Comparison of ENCODE assay signal across 1 cellular context in genomic region chr14:93035917-93036651, GRCh38.
TF ChIP-seq lines count a peak whose summit lies in the region.

No MANE protein-coding gene starts in this region.

TF ChIP-seq in HepG2, 621 proteins besides CTCF, POLR2A, EP300 and RAD21 (continued from another document and continues in another):
- TF ChIP-seq NFAT5 (CRISPR knock-in tag; IDR thresholded peaks at IDR 0.05) (no peak), CERS6 (CRISPR knock-in tag; IDR thresholded peaks at IDR 0.05) (no peak), SP5 (CRISPR knock-in tag; IDR thresholded peaks at IDR 0.05; ENCODE audit: borderline replicate concordance, low read depth) (peak; percentile 94), ZBTB42 (CRISPR knock-in tag; IDR thresholded peaks at IDR 0.05) (no peak), ZSCAN21 (CRISPR knock-in tag; IDR thresholded peaks at IDR 0.05; ENCODE audit: borderline replicate concordance) (no peak), ZNF552 (CRISPR knock-in tag; IDR thresholded peaks at IDR 0.05; ENCODE audit: borderline replicate concordance) (no peak), AFF4 (CRISPR knock-in tag; IDR thresholded peaks at IDR 0.05) (no peak), STAG1 (CRISPR knock-in tag; IDR thresholded peaks at IDR 0.05) (peak; percentile 33), MAFK (conservative IDR thresholded peaks at IDR 0.05 in 1 of 2, IDR thresholded peaks at IDR 0.05 in 1 of 2; ENCODE audit: low read length in 2 of 2) (no peak), SPEN (CRISPR knock-in tag; IDR thresholded peaks at IDR 0.05; ENCODE audit: low read depth) (peak; percentile 53; the same call in 1 of the 2 replicates), PRMT3 (CRISPR knock-in tag; IDR thresholded peaks at IDR 0.05; ENCODE audit: borderline replicate concordance, low read depth) (no peak), ZNF569 (CRISPR knock-in tag; IDR thresholded peaks at IDR 0.05; ENCODE audit: borderline replicate concordance) (no peak), NFRKB (IDR thresholded peaks at IDR 0.05) (no peak), ZHX1 (CRISPR knock-in tag; IDR thresholded peaks at IDR 0.05; ENCODE audit: low read depth) (no peak), ZNF619 (CRISPR knock-in tag; IDR thresholded peaks at IDR 0.05) (peak; percentile 45; the same call in 1 of the 2 replicates), ETS1 (CRISPR knock-in tag; IDR thresholded peaks at IDR 0.05) (no peak), ATF4 (CRISPR knock-in tag; IDR thresholded peaks at IDR 0.05) (peak in 1 of 2 experiments; percentile 54; a peak in 1 of 4 replicates), ZNF749 (CRISPR knock-in tag; IDR thresholded peaks at IDR 0.05; ENCODE audit: borderline replicate concordance) (no peak), ZNF614 (CRISPR knock-in tag; IDR thresholded peaks at IDR 0.05; ENCODE audit: borderline replicate concordance) (no peak), SRSF4 (IDR thresholded peaks at IDR 0.05; ENCODE audit: low read depth, low read length, poor library complexity, severe bottlenecking) (no peak), CBFB (CRISPR knock-in tag; IDR thresholded peaks at IDR 0.05) (peak; percentile 76; the same call in 1 of the 2 replicates), MYC (CRISPR knock-in tag; IDR thresholded peaks at IDR 0.05; ENCODE audit: borderline replicate concordance) (peak; percentile 95), ZBTB7A (CRISPR knock-in tag; IDR thresholded peaks at IDR 0.05) (0 out of 2 replicates have a peak, but pooled peaks have one; percentile 50), ZNF160 (CRISPR knock-in tag; IDR thresholded peaks at IDR 0.05) (0 out of 2 replicates have a peak, but pooled peaks have one; percentile 38), ZNF629 (CRISPR knock-in tag; conservative IDR thresholded peaks at IDR 0.05) (peak; percentile 60), U2AF1 (optimal IDR thresholded peaks at IDR 0.05; ENCODE audit: low read depth, low read length) (no peak), ZNF260 (CRISPR knock-in tag; IDR thresholded peaks at IDR 0.05; ENCODE audit: borderline replicate concordance, low read depth) (no peak), JUN (CRISPR knock-in tag; IDR thresholded peaks at IDR 0.05) (no peak; the same call in 1 of the 2 replicates), RBAK (CRISPR knock-in tag; IDR thresholded peaks at IDR 0.05) (no peak), ZNF136 (CRISPR knock-in tag; IDR thresholded peaks at IDR 0.05; ENCODE audit: low read depth) (no peak), NCOA2 (CRISPR knock-in tag; IDR thresholded peaks at IDR 0.05) (peak; percentile 90), HNRNPL (IDR thresholded peaks at IDR 0.05; ENCODE audit: low read depth, low read length) (peak; percentile 53; the same call in 1 of the 2 replicates), ISX (CRISPR knock-in tag; conservative IDR thresholded peaks at IDR 0.05) (no peak), AGO2 (optimal IDR thresholded peaks at IDR 0.05; ENCODE audit: low read depth, low read length) (no peak), ATM (IDR thresholded peaks at IDR 0.05; ENCODE audit: borderline replicate concordance) (no peak), NBN (conservative IDR thresholded peaks at IDR 0.05) (no peak)
- TF ChIP-seq, protein P1, sequence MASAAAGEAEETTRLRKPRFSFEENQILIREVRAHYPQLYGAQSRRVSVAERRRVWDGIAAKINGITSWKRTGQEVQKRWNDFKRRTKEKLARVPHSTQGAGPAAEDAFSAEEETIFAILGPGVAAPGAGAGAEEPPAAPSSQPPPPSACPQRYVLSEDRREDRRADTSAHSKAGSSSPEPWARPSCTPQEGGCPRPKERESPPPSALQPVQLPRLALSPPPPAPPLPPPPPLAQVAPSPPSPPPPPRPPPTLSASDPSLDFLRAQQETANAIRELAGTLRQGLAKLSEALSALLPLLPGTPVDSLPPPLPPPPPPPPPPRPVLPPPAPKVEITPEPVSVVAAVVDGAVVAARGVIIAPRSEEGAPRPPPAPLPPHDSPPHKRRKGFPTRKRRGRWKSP (CRISPR knock-in tag; IDR thresholded peaks at IDR 0.05), result peak; percentile 62; the same call in 1 of the 2 replicates
- TF ChIP-seq, protein P2, sequence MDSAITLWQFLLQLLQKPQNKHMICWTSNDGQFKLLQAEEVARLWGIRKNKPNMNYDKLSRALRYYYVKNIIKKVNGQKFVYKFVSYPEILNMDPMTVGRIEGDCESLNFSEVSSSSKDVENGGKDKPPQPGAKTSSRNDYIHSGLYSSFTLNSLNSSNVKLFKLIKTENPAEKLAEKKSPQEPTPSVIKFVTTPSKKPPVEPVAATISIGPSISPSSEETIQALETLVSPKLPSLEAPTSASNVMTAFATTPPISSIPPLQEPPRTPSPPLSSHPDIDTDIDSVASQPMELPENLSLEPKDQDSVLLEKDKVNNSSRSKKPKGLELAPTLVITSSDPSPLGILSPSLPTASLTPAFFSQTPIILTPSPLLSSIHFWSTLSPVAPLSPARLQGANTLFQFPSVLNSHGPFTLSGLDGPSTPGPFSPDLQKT (CRISPR knock-in tag; IDR thresholded peaks at IDR 0.05; ENCODE audit: borderline replicate concordance), result no peak
- TF ChIP-seq, protein P3, sequence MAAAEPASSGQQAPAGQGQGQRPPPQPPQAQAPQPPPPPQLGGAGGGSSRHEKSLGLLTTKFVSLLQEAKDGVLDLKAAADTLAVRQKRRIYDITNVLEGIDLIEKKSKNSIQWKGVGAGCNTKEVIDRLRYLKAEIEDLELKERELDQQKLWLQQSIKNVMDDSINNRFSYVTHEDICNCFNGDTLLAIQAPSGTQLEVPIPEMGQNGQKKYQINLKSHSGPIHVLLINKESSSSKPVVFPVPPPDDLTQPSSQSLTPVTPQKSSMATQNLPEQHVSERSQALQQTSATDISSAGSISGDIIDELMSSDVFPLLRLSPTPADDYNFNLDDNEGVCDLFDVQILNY (CRISPR knock-in tag; conservative IDR thresholded peaks at IDR 0.05), result no peak
- TF ChIP-seq, protein P4, sequence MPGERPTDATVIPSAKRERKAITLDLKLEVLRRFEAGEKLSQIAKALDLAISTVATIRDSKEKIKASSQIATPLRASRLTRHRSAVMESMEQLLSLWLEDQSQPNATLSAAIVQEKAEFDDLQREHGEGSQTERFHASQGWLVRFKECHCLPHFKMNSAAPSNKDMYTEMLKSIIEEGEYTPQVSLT (CRISPR knock-in tag; IDR thresholded peaks at IDR 0.05; ENCODE audit: borderline replicate concordance, low read depth), result no peak
- TF ChIP-seq, protein P5, sequence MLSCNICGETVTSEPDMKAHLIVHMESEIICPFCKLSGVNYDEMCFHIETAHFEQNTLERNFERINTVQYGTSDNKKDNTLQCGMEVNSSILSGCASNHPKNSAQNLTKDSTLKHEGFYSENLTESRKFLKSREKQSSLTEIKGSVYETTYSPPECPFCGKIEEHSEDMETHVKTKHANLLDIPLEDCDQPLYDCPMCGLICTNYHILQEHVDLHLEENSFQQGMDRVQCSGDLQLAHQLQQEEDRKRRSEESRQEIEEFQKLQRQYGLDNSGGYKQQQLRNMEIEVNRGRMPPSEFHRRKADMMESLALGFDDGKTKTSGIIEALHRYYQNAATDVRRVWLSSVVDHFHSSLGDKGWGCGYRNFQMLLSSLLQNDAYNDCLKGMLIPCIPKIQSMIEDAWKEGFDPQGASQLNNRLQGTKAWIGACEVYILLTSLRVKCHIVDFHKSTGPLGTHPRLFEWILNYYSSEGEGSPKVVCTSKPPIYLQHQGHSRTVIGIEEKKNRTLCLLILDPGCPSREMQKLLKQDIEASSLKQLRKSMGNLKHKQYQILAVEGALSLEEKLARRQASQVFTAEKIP (CRISPR knock-in tag; IDR thresholded peaks at IDR 0.05; ENCODE audit: borderline replicate concordance), result no peak
